8 cellular contexts compared by ENCODE assay signal in the genomic region with DNA sequence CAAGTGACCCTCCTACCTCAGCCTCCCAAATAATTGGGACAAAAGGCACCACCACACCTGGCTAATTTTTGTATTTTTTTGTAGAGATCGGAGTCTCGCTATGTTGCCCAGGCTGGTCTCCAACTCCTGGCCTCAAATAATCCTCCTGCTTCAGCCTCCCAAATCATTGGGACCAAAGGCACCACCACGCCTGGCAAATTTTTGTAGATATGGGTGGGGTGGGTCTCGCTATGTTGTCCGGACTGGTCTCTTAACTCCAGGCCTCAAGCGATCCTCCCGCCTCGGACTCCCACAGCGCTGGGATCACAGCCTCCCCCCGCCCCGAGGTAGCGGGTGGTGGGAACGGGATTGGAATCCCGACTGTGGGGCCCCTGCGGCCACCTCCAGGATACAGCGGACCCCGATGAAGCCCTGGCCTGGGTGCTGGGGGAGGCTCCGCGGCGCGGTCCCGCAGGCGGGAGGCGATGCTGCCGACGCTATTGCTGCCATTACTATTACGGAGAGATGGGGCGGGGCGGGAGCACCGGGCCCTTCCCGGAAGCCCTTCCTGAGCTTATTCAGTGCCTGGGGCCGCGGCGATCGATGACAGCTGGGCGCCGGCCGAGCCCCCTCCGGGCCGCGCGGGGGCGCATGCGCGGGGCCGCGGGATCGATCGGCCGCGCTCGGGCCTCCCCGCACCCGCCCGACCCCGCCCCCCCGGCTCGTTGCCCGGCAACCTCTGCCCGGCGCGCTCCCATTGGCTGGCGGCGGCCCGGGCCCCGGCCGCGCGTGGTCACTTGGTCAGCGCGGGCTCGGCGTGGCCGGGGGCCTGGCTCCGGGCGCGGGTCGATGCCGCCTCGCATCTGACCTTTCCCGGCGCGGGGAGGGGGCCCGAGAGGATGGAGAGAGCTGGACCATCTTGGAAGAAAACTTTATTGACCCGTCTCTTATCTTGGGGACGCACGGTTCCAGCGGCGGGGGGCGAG. TPM values are rescaled to one million over a fixed set of nuclear protein-coding genes. Genes with fewer than 3 reads are reported as not detected.
A peak's percentile ranks its signal among the peaks of the same experiment; 100 is the strongest.
DNase-seq lines count a peak whose midpoint lies in the region; ATAC-seq and TF ChIP-seq lines count a peak whose summit lies in the region.

No MANE protein-coding gene starts in this region.

- H3K27ac ChIP-seq in A673 (ENCODE audit: low read depth, low read length, poor library complexity, severe bottlenecking): no peak overlapping the region
- no peak overlapping the region for H3K27ac ChIP-seq in GM23338 (ENCODE audit: low read depth)
- no peak overlapping the region for H3K27ac ChIP-seq in SJCRH30

- peak; percentile 90 for ATAC-seq in GM23338
- peak; percentile 54 for ATAC-seq in left colon
- ATAC-seq in HG03520 (IDR thresholded peaks at IDR 0.05; ENCODE audit: unreplicated experiment): no peak

- H3K9me3 ChIP-seq in A673 (ENCODE audit: low read depth, low read length, poor library complexity, severe bottlenecking) (no peaks in the 10 kb centered on the region), SJCRH30 (replicated peaks) (no peaks in the 10 kb centered on the region)

- H3K9me2 ChIP-seq in GM23338 (ENCODE audit: insufficient read depth): no peaks in the 10 kb centered on the region

- CTCF ChIA-PET in A673 (lab: Charles Lee): interaction anchor here (0.6 kb wide), 1 partner anchor 30 kb away, joined by 3 read pairs; no protein-coding TSS in a partner anchor

- BruUV-seq in A673 (replicated peaks; lab: Mats Ljungman, UMichigan): no TSS peak

- peaks cover 15% of the 10 kb centered on the region for H3F3A ChIP-seq in GM23338 (replicated peaks; ENCODE audit: low read depth)

- no peaks in the 10 kb centered on the region for H3K36me3 Mint-ChIP-seq in GM23338 (ENCODE audit: low read depth)

- no peaks in the 10 kb centered on the region for H3K9me3 Mint-ChIP-seq in GM23338

- no peaks in the 10 kb centered on the region for H3K79me2 ChIP-seq in GM23338 (replicated peaks; ENCODE audit: insufficient read depth)

- no peak for TF ChIP-seq CTCF in A673 (conservative IDR thresholded peaks at IDR 0.05; ENCODE audit: low read depth, low read length)
- TF ChIP-seq CTCF in GM23338 (conservative IDR thresholded peaks at IDR 0.05; ENCODE audit: low read depth in 2 of 2): peak in 1 of 2 experiments; percentile 22; a peak in 1 of 4 replicates

- peak overlapping the region; percentile 42 for H3K4me3 ChIP-seq in A673 (ENCODE audit: low read depth, low read length, poor library complexity, severe bottlenecking)
- H3K4me3 ChIP-seq in GM23338: peak overlapping the region; percentile 71
- peak overlapping the region; percentile 51 for H3K4me3 ChIP-seq in SJCRH30

- H3K4me3 Mint-ChIP-seq in GM23338: peak overlapping the region; percentile 74

- intact Hi-C loops in A673 (cut with micrococcal nuclease; ENCODE audit: unreplicated experiment) (no loop called here), left colon (cut with DNase I, micrococcal nuclease) (no loop called here)

- peak; percentile 64 for DNase-seq in A673 (ENCODE audit: low spot score)
- peak; percentile 89 for DNase-seq in GM23338 (ENCODE audit: low spot score)
- DNase-seq in SJCRH30: peak; percentile 52 to 76
- DNase-seq in cerebellum (ENCODE audit: low spot score): peak; percentile 97
- peak in 1 of 2 donors; percentile 23 for DNase-seq in left colon
- peak; percentile 35 to 40 for DNase-seq in stimulated activated CD4-positive, alpha-beta T cell treated with anti-CD3 and anti-CD28 coated beads, Interleukin-2, amount 100 ng/mL, for 48 hours
- DNase-seq in activated gamma-delta T cell treated with Interleukin-2 at 50 U/mL for 16 hours: no peak

- H3K27me3 ChIP-seq in A673 (replicated peaks; ENCODE audit: insufficient read depth, low read depth, low read length, poor library complexity): peaks cover 28% of the 10 kb centered on the region
- H3K27me3 ChIP-seq in GM23338 (ENCODE audit: insufficient read depth): peaks cover 35% of the 10 kb centered on the region
- no peaks in the 10 kb centered on the region for H3K27me3 ChIP-seq in SJCRH30

- H3K27me3 Mint-ChIP-seq in GM23338 (ENCODE audit: insufficient read depth, low read depth, poor library complexity): peaks cover 32% of the 10 kb centered on the region

- POLR2A ChIA-PET in A673 (lab: Charles Lee; ENCODE audit: low non-redundant PET): interaction anchor here (0.6 kb wide), 1 partner anchor 310 kb away, joined by 10 read pairs; no protein-coding TSS in a partner anchor

- peaks cover 11% of the 10 kb centered on the region for H3K4me1 Mint-ChIP-seq in GM23338

- no peak overlapping the region for H3K27ac Mint-ChIP-seq in GM23338

- H3K36me3 ChIP-seq in A673 (ENCODE audit: insufficient read depth, low read length, poor library complexity, severe bottlenecking): no peaks in the 10 kb centered on the region
- no peaks in the 10 kb centered on the region for H3K36me3 ChIP-seq in GM23338 (ENCODE audit: insufficient read depth)
- H3K36me3 ChIP-seq in SJCRH30: no peaks in the 10 kb centered on the region

- peak overlapping the region; percentile 97 for H2AFZ ChIP-seq in GM23338

- no peaks in the 10 kb centered on the region for H3K4me1 ChIP-seq in A673 (ENCODE audit: insufficient read depth, low read length, poor library complexity, severe bottlenecking)
- H3K4me1 ChIP-seq in GM23338 (ENCODE audit: insufficient read depth): no peaks in the 10 kb centered on the region
- H3K4me1 ChIP-seq in SJCRH30: peaks cover 2% of the 10 kb centered on the region; the same call in 1 of the 2 replicates

- H3K4me2 ChIP-seq in GM23338: peak overlapping the region; percentile 87

- no peaks in the 10 kb centered on the region for H4K20me1 ChIP-seq in GM23338 (replicated peaks; ENCODE audit: insufficient read depth)

TF ChIP-seq in GM23338, 12 proteins besides CTCF, POLR2A, EP300 and RAD21:
- TF ChIP-seq EZH2phosphoT487 (IDR thresholded peaks at IDR 0.05; ENCODE audit: unreplicated experiment) (no peak), POLR2AphosphoS5 (IDR thresholded peaks at IDR 0.05; ENCODE audit: low read depth) (peak; percentile 32; the same call in 1 of the 2 replicates)
- TF ChIP-seq, protein P1, sequence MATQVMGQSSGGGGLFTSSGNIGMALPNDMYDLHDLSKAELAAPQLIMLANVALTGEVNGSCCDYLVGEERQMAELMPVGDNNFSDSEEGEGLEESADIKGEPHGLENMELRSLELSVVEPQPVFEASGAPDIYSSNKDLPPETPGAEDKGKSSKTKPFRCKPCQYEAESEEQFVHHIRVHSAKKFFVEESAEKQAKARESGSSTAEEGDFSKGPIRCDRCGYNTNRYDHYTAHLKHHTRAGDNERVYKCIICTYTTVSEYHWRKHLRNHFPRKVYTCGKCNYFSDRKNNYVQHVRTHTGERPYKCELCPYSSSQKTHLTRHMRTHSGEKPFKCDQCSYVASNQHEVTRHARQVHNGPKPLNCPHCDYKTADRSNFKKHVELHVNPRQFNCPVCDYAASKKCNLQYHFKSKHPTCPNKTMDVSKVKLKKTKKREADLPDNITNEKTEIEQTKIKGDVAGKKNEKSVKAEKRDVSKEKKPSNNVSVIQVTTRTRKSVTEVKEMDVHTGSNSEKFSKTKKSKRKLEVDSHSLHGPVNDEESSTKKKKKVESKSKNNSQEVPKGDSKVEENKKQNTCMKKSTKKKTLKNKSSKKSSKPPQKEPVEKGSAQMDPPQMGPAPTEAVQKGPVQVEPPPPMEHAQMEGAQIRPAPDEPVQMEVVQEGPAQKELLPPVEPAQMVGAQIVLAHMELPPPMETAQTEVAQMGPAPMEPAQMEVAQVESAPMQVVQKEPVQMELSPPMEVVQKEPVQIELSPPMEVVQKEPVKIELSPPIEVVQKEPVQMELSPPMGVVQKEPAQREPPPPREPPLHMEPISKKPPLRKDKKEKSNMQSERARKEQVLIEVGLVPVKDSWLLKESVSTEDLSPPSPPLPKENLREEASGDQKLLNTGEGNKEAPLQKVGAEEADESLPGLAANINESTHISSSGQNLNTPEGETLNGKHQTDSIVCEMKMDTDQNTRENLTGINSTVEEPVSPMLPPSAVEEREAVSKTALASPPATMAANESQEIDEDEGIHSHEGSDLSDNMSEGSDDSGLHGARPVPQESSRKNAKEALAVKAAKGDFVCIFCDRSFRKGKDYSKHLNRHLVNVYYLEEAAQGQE (IDR thresholded peaks at IDR 0.05; ENCODE audit: unreplicated experiment): no peak
TF ChIP-seq in GM23338: peak in this region for 1.

RNA-seq across cellular contexts. Expression of a gene that starts 27.9 kb away (rescaled TPM):
- total RNA-seq in A673 (2021) (not detected in 2 replicates), cerebellum (not detected), left colon (not detected)
- not detected in 2 replicates for total RNA-seq in GM23338 (2014; rRNA removed; shearing (Covaris generic))
- not detected in 2 replicates for polyA plus RNA-seq in GM23338 (2016; fragmentation: Nextera tagmentation; extraction: Ambion mirVana)
- not detected in 2 replicates for total RNA-seq in SJCRH30 (2014; rRNA removed; shearing (Covaris generic))
